Comparison of ENCODE assay signal across 21 cellular contexts in the genomic region with DNA sequence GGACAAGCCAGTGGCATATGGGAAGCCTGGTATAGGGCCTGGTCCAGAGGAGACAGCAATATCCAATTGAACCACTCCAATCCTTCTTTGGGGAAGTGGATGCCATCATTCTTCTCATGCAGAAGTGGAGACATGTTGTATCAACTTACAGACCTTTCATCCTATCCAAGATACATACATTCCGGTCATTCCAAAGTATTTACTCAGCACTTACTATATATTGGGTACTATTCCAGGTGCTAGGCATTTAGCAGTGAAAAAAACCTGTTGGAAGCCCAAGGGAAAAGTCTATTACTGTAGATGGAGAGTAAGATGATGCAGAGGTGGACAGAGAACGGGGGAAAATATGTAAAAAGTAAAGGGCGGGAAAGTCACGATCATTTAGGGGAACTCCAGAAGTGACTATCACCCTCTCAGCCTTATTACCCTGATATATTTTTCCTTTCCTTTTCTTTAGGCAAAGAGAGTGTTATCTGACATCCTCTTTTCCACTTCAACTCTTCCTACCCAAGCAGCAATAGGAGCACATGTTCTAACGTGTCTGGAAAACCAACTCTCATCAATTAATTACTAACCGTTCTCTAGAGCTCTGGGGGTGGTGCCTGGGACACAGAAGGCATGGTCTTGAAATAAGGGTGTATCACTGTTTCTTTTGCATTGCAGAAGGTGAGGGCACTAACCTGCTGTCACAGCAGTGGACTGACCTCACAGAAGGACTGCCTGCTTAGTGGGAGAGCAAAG.
DNase-seq lines count a peak whose midpoint lies in the region; TF ChIP-seq lines count a peak whose summit lies in the region.
"Had no signal": no experiment of that assay in that cellular context is flagged by ENCODE, and none has a peak within 500 bp of the region (broad histone marks: within the 10 kb centered on the region; RNA-seq: fewer than 3 reads in every experiment).

No MANE protein-coding gene starts in this region.

- POLR2A ChIA-PET in HEK293 (lab: Yijun Ruan, JAX) (no interaction called here), RWPE1 (lab: Yijun Ruan, JAX; ENCODE audit: low non-redundant PET) (no interaction called here)

- no peak overlapping the region for H3K18ac ChIP-seq in mesendoderm (ENCODE audit: low read length)

- no peaks in the 10 kb centered on the region for H3K79me2 ChIP-seq in mesendoderm (ENCODE audit: control insufficient read depth, insufficient read depth, low read length)
- H3K79me2 ChIP-seq: parathyroid adenoma had no signal

- no peak overlapping the region for H2BK120ac ChIP-seq in mesendoderm (ENCODE audit: low read depth, low read length)

- no peaks in the 10 kb centered on the region for H3K4me1 ChIP-seq in HEK293 (ENCODE audit: control insufficient read depth, insufficient read depth, low read length)
- no peaks in the 10 kb centered on the region for H3K4me1 ChIP-seq in mesendoderm (ENCODE audit: control insufficient read depth, low read depth, low read length)
- H3K4me1 ChIP-seq: parathyroid adenoma had no signal

- H2AK5ac ChIP-seq in mesendoderm (ENCODE audit: low read length): no peak overlapping the region

- H4K8ac ChIP-seq in mesendoderm (ENCODE audit: low read depth, low read length): no peak overlapping the region

- TF ChIP-seq CTCF in HEK293 (tag by site-specific recombination; IDR thresholded peaks at IDR 0.05) (no peak), RWPE1 (conservative IDR thresholded peaks at IDR 0.05; ENCODE audit: low read depth) (no peak)

- no peak overlapping the region for H3K4ac ChIP-seq in mesendoderm (ENCODE audit: low read depth, low read length)

- WGBS in mesendoderm (ENCODE audit: extremely low coverage, insufficient coverage, low lambda C conversion rate): no CpG with 5 or more reads among the region's 6 CpGs

- H3K4me3 ChIP-seq in HEK293 (ENCODE audit: low read depth, low read length) (no peak overlapping the region), mesendoderm (ENCODE audit: low read length) (no peak overlapping the region)
- H3K4me3 ChIP-seq: thoracic aorta had no signal

- no peaks in the 10 kb centered on the region for H3K27me3 ChIP-seq in mesendoderm (ENCODE audit: insufficient read depth, low read length, poor library complexity)

- no peak overlapping the region for H3K4me2 ChIP-seq in mesendoderm (ENCODE audit: low read length)

- H3K79me1 ChIP-seq in mesendoderm (ENCODE audit: low read length): no peaks in the 10 kb centered on the region

- no peaks in the 10 kb centered on the region for H3K36me3 ChIP-seq in HEK293 (ENCODE audit: control insufficient read depth in 2 of 2, insufficient read depth in 1 of 2, low read length in 2 of 2)
- no peaks in the 10 kb centered on the region for H3K36me3 ChIP-seq in mesendoderm (ENCODE audit: control insufficient read depth, insufficient read depth, low read length)
- H3K36me3 ChIP-seq: thoracic aorta, WERI-Rb-1 had no signal

- no peak overlapping the region for H3K23ac ChIP-seq in mesendoderm (ENCODE audit: low read length)

- no peak overlapping the region for H3K56ac ChIP-seq in mesendoderm (ENCODE audit: low read length)

- DNase-seq in RWPE1 (ENCODE audit: low spot score): peak; percentile 67
- DNase-seq in epithelial cell of prostate (ENCODE audit: low read depth, low spot score): no peak
- DNase-seq in mesendoderm: peak; percentile 85
- no peak for DNase-seq in AML-193 (lab: John Stamatoyannopoulos, UW)
- DNase-seq in activated effector memory CD4-positive, alpha-beta T cell treated with anti-CD3 and anti-CD28 coated beads, Interleukin-2, amount 50 U/mL, for 16 hours: no peak
- no peak for DNase-seq in NK-92 (lab: John Stamatoyannopoulos, UW; ENCODE audit: unreplicated experiment)
- DNase-seq: activated CD4-positive, alpha-beta T cell treated with anti-CD3 and anti-CD28 coated beads, Interleukin-2, amount 10 ng/mL, durations not matched to agents 7 days and 5 days; activated naive CD4-positive, alpha-beta T cell treated with anti-CD3 and anti-CD28 coated beads, Interleukin-2, amount 50 U/mL, for 16 hours; amygdala; CD4-positive, CD25-positive, alpha-beta regulatory T cell; erythroblast; GDM1; KBM-7; NCI-H1436 treated with DMSO at 0.1 percent for 48 hours; NCI-H2171 treated with DMSO at 0.1 percent for 48 hours; NCI-H69; stimulated activated naive CD8-positive, alpha-beta T cell treated with anti-CD3 and anti-CD28 coated beads, Interleukin-15, Interleukin-2, amounts not matched to agents 100 U/mL and 50 U/mL, for 24 hours; WERI-Rb-1 had no signal

- H4K5ac ChIP-seq in mesendoderm (ENCODE audit: low read length): no peak overlapping the region

- H3K9me3 ChIP-seq in HEK293 (ENCODE audit: control insufficient read depth, insufficient read depth, low read depth, low read length): no peaks in the 10 kb centered on the region
- H3K9me3 ChIP-seq: thoracic aorta had no signal

- CTCF ChIA-PET in HEK293 (lab: Yijun Ruan, JAX): no interaction called here
- CTCF ChIA-PET in RWPE1 (lab: Yijun Ruan, JAX): no interaction called here

- no peak overlapping the region for H2BK5ac ChIP-seq in mesendoderm (ENCODE audit: low read length)

- H3K27ac ChIP-seq in HEK293 (ENCODE audit: extremely low read depth, low read depth, low read length): no peak overlapping the region
- peak overlapping the region; percentile 28; the same call in 1 of the 2 replicates for H3K27ac ChIP-seq in RWPE1
- H3K27ac ChIP-seq in epithelial cell of prostate: peak overlapping the region; percentile 40
- no peak overlapping the region for H3K27ac ChIP-seq in mesendoderm (ENCODE audit: low read depth, low read length)
- H3K27ac ChIP-seq: parathyroid adenoma, thoracic aorta, WERI-Rb-1 had no signal

- no peak overlapping the region for H2BK15ac ChIP-seq in mesendoderm (replicated peaks; ENCODE audit: low read depth)

- H3K9ac ChIP-seq in mesendoderm (ENCODE audit: low read length): no peak overlapping the region
- H3K9ac ChIP-seq: parathyroid adenoma had no signal

TF ChIP-seq in HEK293, 187 proteins besides CTCF, POLR2A, EP300 and RAD21:
- TF ChIP-seq PRDM1 (tag by site-specific recombination; IDR thresholded peaks at IDR 0.05) (0 out of 2 replicates have a peak, but pooled peaks have one; percentile 13), SP2 (tag by site-specific recombination; IDR thresholded peaks at IDR 0.05) (no peak)

Comparison
In these comparisons a context has a peak if more than half of its experiments do, and no peak if none do; other contexts are left out.
1. H3K27ac ChIP-seq: peak in RWPE1 (single experiment) and epithelial cell of prostate (single experiment); none in HEK293 (single experiment) and mesendoderm (single experiment).
2. DNase-seq: peak in RWPE1 (single experiment) and mesendoderm (single experiment); none in epithelial cell of prostate (single experiment), AML-193 (0 of 2), activated effector memory CD4-positive, alpha-beta T cell treated with anti-CD3 and anti-CD28 coated beads, Interleukin-2, amount 50 U/mL, for 16 hours (single experiment) and NK-92 (single experiment).